ENCODE assay signal across 17 cellular contexts in the genomic region with DNA sequence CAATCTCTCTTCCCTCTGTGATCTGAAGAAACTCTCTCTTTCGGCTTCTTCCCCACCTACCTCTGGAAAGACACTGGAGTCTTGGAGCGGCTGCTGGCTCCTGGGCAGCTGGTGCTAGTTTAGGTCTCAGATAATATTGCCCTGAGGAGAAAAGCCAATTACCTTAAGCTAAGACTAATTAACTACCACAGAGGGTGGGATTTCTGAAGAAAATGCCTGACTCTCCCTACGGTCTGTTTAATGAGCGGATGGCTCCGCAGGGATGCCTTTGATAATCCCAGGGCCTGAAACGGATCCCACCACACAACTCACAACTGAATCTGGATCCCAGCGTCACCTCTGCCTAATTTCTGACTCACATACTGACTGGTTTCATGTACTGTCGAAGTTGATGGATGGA.
"Had no signal": no experiment of that assay in that cellular context is flagged by ENCODE, and none has a peak within 500 bp of the region (broad histone marks: within the 10 kb centered on the region; RNA-seq: fewer than 3 reads in every experiment).

No MANE protein-coding gene starts in this region.

- ATAC-seq: activated naive CD4-positive, alpha-beta T cell treated with anti-CD3 and anti-CD28 coated beads, Interleukin-2, amount 50 U/mL, for 72 hours; left ventricle myocardium superior; psoas muscle had no signal

- H3K36me3 Mint-ChIP-seq: activated naive CD4-positive, alpha-beta T cell treated with anti-CD3 and anti-CD28 coated beads, Interleukin-2, amount 50 U/mL, for 72 hours had no signal

- H3K4me3 Mint-ChIP-seq: nephron progenitor cell; T-helper 2 cell treated with Interferon-gamma antibody and Interleukin-4, amounts not matched to agents 5 μg/mL and 100 μg/mL, for 36 hours had no signal

- DNase-seq: activated CD4-positive, alpha-beta T cell treated with anti-CD3 and anti-CD28 coated beads for 4 hours; activated CD4-positive, alpha-beta T cell treated with anti-CD3 and anti-CD28 coated beads, Interleukin-2, amount 50 U/mL, for 48 hours; activated naive CD4-positive, alpha-beta T cell; activated T-cell treated with anti-CD3 and anti-CD28 coated beads, Interleukin-2, amount 50 U/mL, for 48 hours; central memory CD4-positive, alpha-beta T cell; esophagus squamous epithelium; foreskin melanocyte; left ventricle myocardium superior; nephron progenitor cell; nucleus accumbens; psoas muscle; stimulated activated CD4-positive, alpha-beta T cell treated with anti-CD3 and anti-CD28 coated beads, Interleukin-1b, Interleukin-23, amount 100 ng/mL, for 48 hours; stimulated activated naive CD4-positive, alpha-beta T cell; T-helper 1 cell; tibial artery had no signal

- H3K27ac Mint-ChIP-seq: activated naive CD4-positive, alpha-beta T cell treated with anti-CD3 and anti-CD28 coated beads, Interleukin-2, amount 50 U/mL, for 72 hours; nephron progenitor cell; T-helper 2 cell treated with Interferon-gamma antibody and Interleukin-4, amounts not matched to agents 5 μg/mL and 100 μg/mL, for 36 hours had no signal
